9 cellular contexts compared by ENCODE assay signal in the genomic region with DNA sequence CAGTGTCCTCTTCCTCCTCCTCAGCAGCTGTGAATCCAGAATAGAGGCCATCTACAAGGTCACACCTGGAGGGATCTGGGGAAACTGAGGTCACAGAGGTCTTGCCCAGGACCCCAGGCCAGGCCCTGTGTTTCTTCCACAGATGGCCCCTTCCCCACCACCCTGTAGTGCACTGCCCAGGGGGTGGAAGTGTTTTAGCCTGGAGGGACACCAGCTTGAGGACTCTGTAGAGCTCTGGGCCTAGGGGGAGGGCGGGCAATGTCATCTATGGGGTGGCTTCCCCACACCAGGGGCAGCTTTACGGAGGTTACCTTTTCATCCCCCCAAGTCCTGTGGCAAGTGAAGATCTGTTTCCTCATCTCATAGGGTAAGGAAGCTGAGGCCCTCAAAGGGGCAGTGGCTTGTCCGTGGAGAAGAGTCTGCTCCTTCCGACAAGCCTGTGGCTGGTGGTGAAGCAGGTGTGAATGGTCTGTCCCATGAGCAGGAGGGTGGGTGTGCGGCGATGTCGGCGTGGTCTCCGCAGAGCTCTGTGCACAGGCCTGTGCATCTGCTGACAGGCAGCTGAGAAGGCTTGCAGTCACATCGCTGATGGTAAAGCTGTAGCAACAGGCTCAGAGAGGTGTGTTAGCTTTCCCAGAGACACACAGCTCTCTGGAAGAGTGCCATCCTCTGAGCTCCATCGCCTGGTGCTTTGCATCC.
A peak's percentile ranks its signal among the peaks of the same experiment; 100 is the strongest.
DNase-seq lines count a peak whose midpoint lies in the region; ATAC-seq and TF ChIP-seq lines count a peak whose summit lies in the region.
"Had no signal": no experiment of that assay in that cellular context is flagged by ENCODE, and none has a peak within 500 bp of the region (broad histone marks: within the 10 kb centered on the region; RNA-seq: fewer than 3 reads in every experiment).

No MANE protein-coding gene starts in this region.

- no peaks in the 10 kb centered on the region for H3K9me3 ChIP-seq in CD8-positive, alpha-beta memory T cell (ENCODE audit: low read length)
- H3K9me3 ChIP-seq in right cardiac atrium (ENCODE audit: control insufficient read depth, low read length) = no peaks in the 10 kb centered on the region
- no peaks in the 10 kb centered on the region for H3K9me3 ChIP-seq in psoas muscle

- peaks cover 23 to 40% (median 24%) of the 10 kb centered on the region in 3 donors for H3K4me1 Mint-ChIP-seq in CD8-positive, alpha-beta memory T cell
- H3K4me1 Mint-ChIP-seq in activated naive CD8-positive, alpha-beta T cell (ENCODE audit: low read depth) = peaks cover 31% of the 10 kb centered on the region

- no peaks in the 10 kb centered on the region for H3K36me3 ChIP-seq in CD8-positive, alpha-beta memory T cell (ENCODE audit: insufficient read depth, low read length)
- H3K36me3 ChIP-seq in psoas muscle (ENCODE audit: insufficient read depth in 1 of 2, low read depth in 1 of 2) (no peaks in the 10 kb centered on the region), brain microvascular endothelial cell (replicated peaks) (no peaks in the 10 kb centered on the region)

- TF ChIP-seq CTCF in psoas muscle (IDR thresholded peaks at IDR 0.05) = no peak
- no peak for TF ChIP-seq CTCF in brain microvascular endothelial cell (IDR thresholded peaks at IDR 0.05; ENCODE audit: low read depth, low read length, missing control alignments)

- POLR2A ChIA-PET in CD8-positive, alpha-beta memory T cell (lab: Charles Lee) = interaction anchor here (0.5 to 5.9 kb wide), 2 partner anchors 15 to 38 kb away, joined by 3 to 43 read pairs; no protein-coding TSS in a partner anchor

- peaks cover 40% of the 10 kb centered on the region for H3K4me1 ChIP-seq in CD8-positive, alpha-beta memory T cell (ENCODE audit: insufficient read depth, low read length)
- peaks cover 22% of the 10 kb centered on the region for H3K4me1 ChIP-seq in right cardiac atrium (ENCODE audit: control insufficient read depth, insufficient read depth, low read length)
- H3K4me1 ChIP-seq in psoas muscle = peaks cover 66% of the 10 kb centered on the region

- H3K4me3 Mint-ChIP-seq in CD8-positive, alpha-beta memory T cell = peak overlapping the region in 4 of 7 donors; percentile 22 to 66 (median 40)
- no peak overlapping the region for H3K4me3 Mint-ChIP-seq in activated naive CD8-positive, alpha-beta T cell

- in situ Hi-C loops in brain microvascular endothelial cell (cut with HindIII; ENCODE audit: low pct_ligation_motif_present, low sequenced_read_pairs) = no loop called here

- whole genome bisulfite sequencing in right cardiac atrium = 86% methylated on average over 11 of the region's 11 CpGs
- WGBS in psoas muscle, 3 donors = 77 to 91% (median 83%) methylated on average over 11 of the region's 11 CpGs

- H3K9me3 Mint-ChIP-seq in CD8-positive, alpha-beta memory T cell = no peaks in the 10 kb centered on the region
- H3K9me3 Mint-ChIP-seq in activated naive CD8-positive, alpha-beta T cell (ENCODE audit: low read depth) = no peaks in the 10 kb centered on the region

- no peak overlapping the region for H3K4me3 ChIP-seq in CD8-positive, alpha-beta memory T cell (ENCODE audit: low read length)
- H3K4me3 ChIP-seq in right cardiac atrium (ENCODE audit: low read length) (no peak overlapping the region), psoas muscle (no peak overlapping the region), brain microvascular endothelial cell (ENCODE audit: low read depth, low read length) (no peak overlapping the region)

- no peak overlapping the region for H3K27ac ChIP-seq in CD8-positive, alpha-beta memory T cell (ENCODE audit: low read depth, low read length)
- H3K27ac ChIP-seq in right cardiac atrium (ENCODE audit: low read length) (peak overlapping the region; percentile 98), psoas muscle (peak overlapping the region; percentile 99), brain microvascular endothelial cell (no peak overlapping the region)

- CTCF ChIA-PET in CD8-positive, alpha-beta memory T cell (lab: Charles Lee) = interaction anchor here (1.2 to 1.4 kb wide), 3 partner anchors 14 to 45 kb away, joined by 3 to 5 read pairs (median 4); no protein-coding TSS in a partner anchor

- no peaks in the 10 kb centered on the region for H3K27me3 Mint-ChIP-seq in CD8-positive, alpha-beta memory T cell
- H3K27me3 Mint-ChIP-seq in activated naive CD8-positive, alpha-beta T cell = no peaks in the 10 kb centered on the region

- H3K27ac Mint-ChIP-seq in CD8-positive, alpha-beta memory T cell = peak overlapping the region; percentile 29 to 90 (median 69)
- H3K27ac Mint-ChIP-seq in activated naive CD8-positive, alpha-beta T cell = peak overlapping the region; percentile 82

- intact Hi-C loops in right cardiac atrium (cut with DNase I) = no loop called here
- intact Hi-C loops in psoas muscle (cut with DNase I) = no loop called here

- DNase-seq in CD8-positive, alpha-beta memory T cell = peak in 1 of 5 donors; percentile 9
- DNase-seq in right cardiac atrium = peak in 2 of 3 donors; percentile 44 to 50
- peak in 1 of 2 donors; percentile 46 for DNase-seq in psoas muscle
- no peak for DNase-seq in brain microvascular endothelial cell
- no peak for DNase-seq in SIG-M5 (lab: John Stamatoyannopoulos, UW)
- DNase-seq in GF-D8 (lab: John Stamatoyannopoulos, UW) = no peak
- DNase-seq: NCI-H187 had no signal

- ATAC-seq in right cardiac atrium (no peak), psoas muscle (no peak), HG03097 (IDR thresholded peaks at IDR 0.05; ENCODE audit: low FRiP score, unreplicated experiment) (no peak)

- H3K36me3 Mint-ChIP-seq in CD8-positive, alpha-beta memory T cell = peaks cover 0 to 5% (median 0%) of the 10 kb centered on the region in 3 donors
- H3K36me3 Mint-ChIP-seq in activated naive CD8-positive, alpha-beta T cell = no peaks in the 10 kb centered on the region

- H3K27me3 ChIP-seq in CD8-positive, alpha-beta memory T cell (ENCODE audit: insufficient read depth, low read length, poor library complexity, severe bottlenecking) = no peaks in the 10 kb centered on the region
- no peaks in the 10 kb centered on the region for H3K27me3 ChIP-seq in right cardiac atrium (ENCODE audit: control insufficient read depth, insufficient read depth)
- no peaks in the 10 kb centered on the region for H3K27me3 ChIP-seq in psoas muscle (ENCODE audit: insufficient read depth in 3 of 3, low read length in 2 of 3)
- no peaks in the 10 kb centered on the region for H3K27me3 ChIP-seq in brain microvascular endothelial cell (replicated peaks)

Comparison
In these comparisons a context has a peak if more than half of its experiments do, and no peak if none do; other contexts are left out.
1. DNase-seq: peak in right cardiac atrium (2 of 3); none in brain microvascular endothelial cell (single experiment), SIG-M5 (single experiment) and GF-D8 (single experiment).
2. H3K27ac ChIP-seq: peak in right cardiac atrium (single experiment) and psoas muscle (single experiment); none in CD8-positive, alpha-beta memory T cell (single experiment) and brain microvascular endothelial cell (single experiment).